ENCODE assay signal across 11 cellular contexts in genomic region chr17:43905400-43905984, GRCh38. TPM values are rescaled to one million over a fixed set of nuclear protein-coding genes. Genes with fewer than 3 reads are reported as not detected.
DNase-seq lines count a peak whose midpoint lies in the region; ATAC-seq and TF ChIP-seq lines count a peak whose summit lies in the region.
"Had no signal": no experiment of that assay in that cellular context is flagged by ENCODE, and none has a peak within 500 bp of the region (broad histone marks: within the 10 kb centered on the region; RNA-seq: fewer than 3 reads in every experiment).

No MANE protein-coding gene starts in this region.

- H3K27ac ChIP-seq in SK-N-SH (ENCODE audit: low read depth in 2 of 2, low read length in 1 of 2) (peak overlapping the region in 1 of 2 experiments; percentile 91; a peak in 2 of 4 replicates), SJCRH30 (no peak overlapping the region), temporal lobe (ENCODE audit: low read depth, low read length) (peak overlapping the region; percentile 97), upper lobe of left lung (no peak overlapping the region)

- H3F3A ChIP-seq in SK-N-SH (replicated peaks; ENCODE audit: insufficient read depth), result peaks cover 9% of the 10 kb centered on the region

- no peaks in the 10 kb centered on the region for H3K79me2 ChIP-seq in SK-N-SH (ENCODE audit: insufficient read depth)

- H3K9me3 ChIP-seq in SK-N-SH (no peaks in the 10 kb centered on the region), SJCRH30 (replicated peaks) (no peaks in the 10 kb centered on the region), iPS-18c (ENCODE audit: control insufficient read depth, insufficient read depth, low read length) (peaks cover 2% of the 10 kb centered on the region), upper lobe of left lung (no peaks in the 10 kb centered on the region)

- H3K4me1 ChIP-seq in SK-N-SH (ENCODE audit: control insufficient read depth in 1 of 2, insufficient read depth in 2 of 2, low read depth in 1 of 2, low read length in 1 of 2), result peaks cover 16 to 25% of the 10 kb centered on the region in 2 experiments; a peak in 3 of 4 replicates
- peaks cover 24% of the 10 kb centered on the region for H3K4me1 ChIP-seq in SJCRH30
- peaks cover 31 to 38% (median 32%) of the 10 kb centered on the region in 4 donors for H3K4me1 ChIP-seq in upper lobe of left lung

- 45% methylated on average over 3 of the region's 3 CpGs for WGBS in SK-N-SH (ENCODE audit: low lambda C conversion rate)
- WGBS in upper lobe of left lung, 2 donors, result 42 to 45% methylated on average over 3 of the region's 3 CpGs

- H2AFZ ChIP-seq in SK-N-SH (ENCODE audit: low read depth), result no peak overlapping the region

- CTCF ChIA-PET in SK-N-SH (lab: Yijun Ruan, JAX), result interaction anchor here (1.0 to 23.5 kb wide), 9 partner anchors 9 to 210 kb away, joined by 3 to 344 read pairs (median 3); no protein-coding TSS in a partner anchor

- peak overlapping the region; percentile 66 to 91; a peak in 3 of 4 replicates for H3K4me3 ChIP-seq in SK-N-SH (ENCODE audit: low read depth in 2 of 2, low read length in 1 of 2)
- peak overlapping the region; percentile 55; the same call in 1 of the 2 replicates for H3K4me3 ChIP-seq in SJCRH30
- H3K4me3 ChIP-seq in iPS-18c (ENCODE audit: insufficient read depth, low read depth, low read length), result peak overlapping the region; percentile 75
- peak overlapping the region in 1 of 4 donors; percentile 44 for H3K4me3 ChIP-seq in upper lobe of left lung

- H4K20me1 ChIP-seq in SK-N-SH (ENCODE audit: insufficient read depth), result no peaks in the 10 kb centered on the region

- no peak for TF ChIP-seq RAD21 in SK-N-SH (IDR thresholded peaks at IDR 0.05; ENCODE audit: low read length)

- no peaks in the 10 kb centered on the region; the same call in 1 of the 2 replicates for H3K27me3 ChIP-seq in SK-N-SH (ENCODE audit: insufficient read depth)
- peaks cover 9% of the 10 kb centered on the region for H3K27me3 ChIP-seq in SJCRH30
- H3K27me3 ChIP-seq in upper lobe of left lung, result peaks cover 0 to 29% (median 14%) of the 10 kb centered on the region in 4 donors

- peak overlapping the region; percentile 100 for H3K4me2 ChIP-seq in SK-N-SH

- ATAC-seq in SK-N-SH treated with all-trans-retinoic acid at 6 μM for 48 hours (no peak), HG03108 (IDR thresholded peaks at IDR 0.05; ENCODE audit: unreplicated experiment) (no peak), upper lobe of left lung (ENCODE audit: low FRiP score in 2 of 2) (no peak)

- peak; percentile 68 for DNase-seq in SK-N-SH
- DNase-seq in SJCRH30, result peak in 1 of 2 experiments; percentile 27
- no peak for DNase-seq in stimulated activated CD4-positive, alpha-beta T cell treated with anti-CD3 and anti-CD28 coated beads, Interleukin-4, amount 100 ng/mL, for 4 hours
- DNase-seq in upper lobe of left lung, result no peak
- DNase-seq: activated CD8-positive, alpha-beta memory T cell treated with anti-CD3 and anti-CD28 coated beads, Interleukin-2, amount 50 U/mL, for 4 hours; erythroblast had no signal

- POLR2A ChIA-PET in SK-N-SH (lab: Yijun Ruan, JAX), result interaction anchor here (1.1 kb wide), 1 partner anchor 102 kb away, joined by 4 read pairs; no protein-coding TSS in a partner anchor

- TF ChIP-seq EP300 in SK-N-SH (IDR thresholded peaks at IDR 0.05; ENCODE audit: borderline replicate concordance in 1 of 2, low read depth in 1 of 2, low read length in 1 of 2) (no peak), upper lobe of left lung (IDR thresholded peaks at IDR 0.05) (no peak)

- peak overlapping the region; percentile 54; the same call in 1 of the 2 replicates for H3K9ac ChIP-seq in SK-N-SH

- no peaks in the 10 kb centered on the region for H3K36me3 ChIP-seq in SK-N-SH (replicated peaks in 1 of 2; ENCODE audit: control insufficient read depth in 1 of 2, insufficient read depth in 2 of 2, low read length in 1 of 2)
- H3K36me3 ChIP-seq in SJCRH30, result no peaks in the 10 kb centered on the region
- no peaks in the 10 kb centered on the region for H3K36me3 ChIP-seq in upper lobe of left lung

- H3K9me2 ChIP-seq in SK-N-SH, result no peaks in the 10 kb centered on the region

- TF ChIP-seq CTCF in SK-N-SH (IDR thresholded peaks at IDR 0.05), result no peak
- TF ChIP-seq CTCF in upper lobe of left lung (IDR thresholded peaks at IDR 0.05), result no peak

- TF ChIP-seq POLR2A in upper lobe of left lung (IDR thresholded peaks at IDR 0.05), result no peak

TF ChIP-seq in SK-N-SH, 30 proteins besides CTCF, POLR2A, EP300 and RAD21:
- TF ChIP-seq RFX5 (IDR thresholded peaks at IDR 0.05; ENCODE audit: low read length) (peak; percentile 27; the same call in 1 of the 2 replicates), FOSL2 (IDR thresholded peaks at IDR 0.05; ENCODE audit: borderline replicate concordance, low read depth) (no peak)
TF ChIP-seq in SK-N-SH: peak in this region for 1.

TF ChIP-seq in SK-N-SH treated with all-trans-retinoic acid at 6 μM for 48 hours, 23 proteins besides CTCF, POLR2A, EP300 and RAD21:
- TF ChIP-seq ZC3H10 (CRISPR knock-in tag; IDR thresholded peaks at IDR 0.05) (no peak), ESRRG (CRISPR knock-in tag; IDR thresholded peaks at IDR 0.05) (no peak)

RNA-seq across cellular contexts. Expression of gene MPP2, which starts 1.8 kb away (rescaled TPM):
- polyA plus RNA-seq in SK-N-SH (2012; rRNA removed), result 8.1 and 8.3 TPM in 2 replicates
- polyA plus RNA-seq in SK-N-SH (2012; cell fraction: cytosol; rRNA removed), result 3.6 and 5.5 TPM in 2 replicates
- 10.2 and 13.4 TPM in 2 replicates for polyA plus RNA-seq in SK-N-SH (2012; cell fraction: nucleus; rRNA removed)
- total RNA-seq in SJCRH30 (2014; rRNA removed; shearing (Covaris generic)), result 16.3 and 17.4 TPM in 2 replicates
- 16.0 TPM for total RNA-seq in temporal lobe
- total RNA-seq in upper lobe of left lung, result 1 to 10 TPM in 2 of 6 donors, under 1 TPM in 3, not detected in 1; 0.20 to 2.0 (median 0.74) TPM

RNA-seq across cellular contexts. Expression of gene PPY, which starts 36.8 kb away (rescaled TPM):
- not detected in 2 replicates for polyA plus RNA-seq in SK-N-SH (2012; rRNA removed)
- polyA plus RNA-seq in SK-N-SH (2012; cell fraction: cytosol; rRNA removed), result not detected in 2 replicates
- not detected in 2 replicates for polyA plus RNA-seq in SK-N-SH (2012; cell fraction: nucleus; rRNA removed)
- not detected in 2 replicates for total RNA-seq in SJCRH30 (2014; rRNA removed; shearing (Covaris generic))
- total RNA-seq in temporal lobe (not detected), upper lobe of left lung (not detected)
- total RNA-seq: H4 had no signal

RNA-seq across cellular contexts. Expression of gene PYY, which starts 48.2 kb away (rescaled TPM):
- 0.10 and 0.21 TPM in 2 replicates for polyA plus RNA-seq in SK-N-SH (2012; rRNA removed)
- 0.08 and 0.14 TPM in 2 replicates for polyA plus RNA-seq in SK-N-SH (2012; cell fraction: cytosol; rRNA removed)
- 0.33 and 0.36 TPM in 2 replicates for polyA plus RNA-seq in SK-N-SH (2012; cell fraction: nucleus; rRNA removed)
- not detected in 2 replicates for total RNA-seq in SJCRH30 (2014; rRNA removed; shearing (Covaris generic))
- total RNA-seq in temporal lobe (not detected), upper lobe of left lung (under 1 TPM in 1 of 6 donors, not detected in 5; 0.60 TPM)

RNA-seq across cellular contexts. Expression of gene CD300LG, which starts 58.5 kb away (rescaled TPM):
- polyA plus RNA-seq in SK-N-SH (2012; rRNA removed), result not detected in 2 replicates
- not detected in 2 replicates for polyA plus RNA-seq in SK-N-SH (2012; cell fraction: cytosol; rRNA removed)
- polyA plus RNA-seq in SK-N-SH (2012; cell fraction: nucleus; rRNA removed), result not detected in 2 replicates
- not detected in 2 replicates for total RNA-seq in SJCRH30 (2014; rRNA removed; shearing (Covaris generic))
- total RNA-seq in temporal lobe, result not detected
- total RNA-seq in upper lobe of left lung, result 10 to 100 TPM in 2 of 6 donors, 1 to 10 TPM in 3, under 1 TPM in 1; 0.71 to 65.9 (median 7.8) TPM
- total RNA-seq: H4 had no signal
